37 cellular contexts compared by ENCODE assay signal in genomic region chr20:61915101-61915500, GRCh38.
"Had no signal": no experiment of that assay in that cellular context is flagged by ENCODE, and none has a peak within 500 bp of the region (broad histone marks: within the 10 kb centered on the region; RNA-seq: fewer than 3 reads in every experiment).

No MANE protein-coding gene starts in this region.

- H3K27me3 ChIP-seq: adrenal gland, body of pancreas, brain microvascular endothelial cell, breast epithelium had no signal

- H3K27ac Mint-ChIP-seq: activated B cell treated with CpG ODN at 0.5 μM for 24 hours; activated CD4-positive, alpha-beta memory T cell treated with anti-CD3 and anti-CD28 coated beads for 36 hours; activated CD4-positive, alpha-beta T cell treated with anti-CD3 and anti-CD28 coated beads, Interleukin-2, amount 10 ng/mL, durations not matched to agents 24 days and 14 days; activated CD8-positive, alpha-beta T cell treated with anti-CD3 and anti-CD28 coated beads for 36 hours; activated naive CD4-positive, alpha-beta T cell treated with anti-CD3 and anti-CD28 coated beads for 36 hours; activated naive CD4-positive, alpha-beta T cell treated with anti-CD3 and anti-CD28 coated beads, Interleukin-2, amount 50 U/mL, for 72 hours; activated naive CD8-positive, alpha-beta T cell treated with anti-CD3 and anti-CD28 coated beads for 36 hours; activated T-cell treated with anti-CD3 and anti-CD28 coated beads, Interleukin-2, amount 50 U/mL, for 72 hours; activated T-helper 1 cell treated with anti-CD3 and anti-CD28 coated beads, Interleukin-12 subunit alpha, Interleukin-12 subunit beta, Interleukin-2, Interleukin-4 antibody, amounts not matched to agents 30 ng/mL and 10 ng/mL and 1 ng/mL, durations not matched to agents 14 hours and 24 hours and 36 hours; activated T-helper 17 cell treated with anti-CD3 and anti-CD28 coated beads, Interleukin-2, amount 50 U/mL, for 72 hours; T-helper 1 cell treated with Interleukin-12 subunit alpha and Interleukin-12 subunit beta and Interleukin-4 antibody, amounts not matched to agents 30 μg/mL and 1 μg/mL, for 36 hours; T-helper 2 cell treated with Interferon-gamma antibody and Interleukin-4, amounts not matched to agents 5 μg/mL and 100 μg/mL, for 36 hours had no signal

- H3K27ac ChIP-seq: adrenal gland, body of pancreas, brain microvascular endothelial cell, breast epithelium, VCaP had no signal

- H3K4me1 ChIP-seq: adrenal gland, body of pancreas, breast epithelium had no signal

- H3K27me3 Mint-ChIP-seq: activated naive CD8-positive, alpha-beta T cell treated with anti-CD3 and anti-CD28 coated beads for 36 hours had no signal

- H3K9me3 Mint-ChIP-seq: activated B cell treated with CpG ODN at 0.5 μM for 24 hours; activated CD4-positive, alpha-beta memory T cell treated with anti-CD3 and anti-CD28 coated beads for 36 hours; activated CD4-positive, alpha-beta T cell treated with anti-CD3 and anti-CD28 coated beads, Interleukin-2, amount 10 ng/mL, durations not matched to agents 24 days and 14 days; activated CD8-positive, alpha-beta T cell treated with anti-CD3 and anti-CD28 coated beads for 36 hours; activated naive CD4-positive, alpha-beta T cell treated with anti-CD3 and anti-CD28 coated beads for 36 hours; activated naive CD4-positive, alpha-beta T cell treated with anti-CD3 and anti-CD28 coated beads, Interleukin-2, amount 50 U/mL, for 72 hours; activated naive CD8-positive, alpha-beta T cell treated with anti-CD3 and anti-CD28 coated beads for 36 hours; activated T-cell treated with anti-CD3 and anti-CD28 coated beads, Interleukin-2, amount 50 U/mL, for 4 hours; activated T-cell treated with anti-CD3 and anti-CD28 coated beads, Interleukin-2, amount 50 U/mL, for 72 hours; activated T-helper 1 cell treated with anti-CD3 and anti-CD28 coated beads, Interleukin-12 subunit alpha, Interleukin-12 subunit beta, Interleukin-2, Interleukin-4 antibody, amounts not matched to agents 30 ng/mL and 10 ng/mL and 1 ng/mL, durations not matched to agents 14 hours and 24 hours and 36 hours; activated T-helper 17 cell treated with anti-CD3 and anti-CD28 coated beads, Interleukin-2, amount 50 U/mL, for 72 hours; central memory CD8-positive, alpha-beta T cell; T-helper 1 cell treated with Interleukin-12 subunit alpha and Interleukin-12 subunit beta and Interleukin-4 antibody, amounts not matched to agents 30 μg/mL and 1 μg/mL, for 36 hours; T-helper 2 cell treated with Interferon-gamma antibody and Interleukin-4, amounts not matched to agents 5 μg/mL and 100 μg/mL, for 36 hours had no signal

- H3K4me3 Mint-ChIP-seq: activated B cell treated with CpG ODN at 0.5 μM for 24 hours; activated CD4-positive, alpha-beta memory T cell treated with anti-CD3 and anti-CD28 coated beads for 36 hours; activated CD4-positive, alpha-beta T cell treated with anti-CD3 and anti-CD28 coated beads, Interleukin-2, amount 10 ng/mL, durations not matched to agents 24 days and 14 days; activated CD8-positive, alpha-beta T cell treated with anti-CD3 and anti-CD28 coated beads for 36 hours; activated naive CD4-positive, alpha-beta T cell treated with anti-CD3 and anti-CD28 coated beads for 36 hours; activated naive CD8-positive, alpha-beta T cell treated with anti-CD3 and anti-CD28 coated beads for 36 hours; activated T-cell treated with anti-CD3 and anti-CD28 coated beads, Interleukin-2, amount 50 U/mL, for 4 hours; activated T-cell treated with anti-CD3 and anti-CD28 coated beads, Interleukin-2, amount 50 U/mL, for 72 hours; activated T-helper 1 cell treated with anti-CD3 and anti-CD28 coated beads, Interleukin-12 subunit alpha, Interleukin-12 subunit beta, Interleukin-2, Interleukin-4 antibody, amounts not matched to agents 30 ng/mL and 10 ng/mL and 1 ng/mL, durations not matched to agents 14 hours and 24 hours and 36 hours; activated T-helper 17 cell treated with anti-CD3 and anti-CD28 coated beads, Interleukin-2, amount 50 U/mL, for 72 hours; central memory CD8-positive, alpha-beta T cell; T-helper 1 cell treated with Interleukin-12 subunit alpha and Interleukin-12 subunit beta and Interleukin-4 antibody, amounts not matched to agents 30 μg/mL and 1 μg/mL, for 36 hours; T-helper 2 cell treated with Interferon-gamma antibody and Interleukin-4, amounts not matched to agents 5 μg/mL and 100 μg/mL, for 36 hours had no signal

- ATAC-seq: activated CD8-positive, alpha-beta T cell treated with anti-CD3 and anti-CD28 coated beads for 36 hours; activated naive CD4-positive, alpha-beta T cell treated with anti-CD3 and anti-CD28 coated beads, Interleukin-2, amount 50 U/mL, for 72 hours; activated T-cell treated with anti-CD3 and anti-CD28 coated beads, Interleukin-2, amount 50 U/mL, for 4 hours; activated T-cell treated with anti-CD3 and anti-CD28 coated beads, Interleukin-2, amount 50 U/mL, for 72 hours; activated T-helper 17 cell treated with anti-CD3 and anti-CD28 coated beads, Interleukin-2, amount 50 U/mL, for 72 hours; body of pancreas had no signal

- H3K36me3 Mint-ChIP-seq: activated CD4-positive, alpha-beta memory T cell treated with anti-CD3 and anti-CD28 coated beads for 36 hours; activated naive CD4-positive, alpha-beta T cell treated with anti-CD3 and anti-CD28 coated beads, Interleukin-2, amount 50 U/mL, for 72 hours; activated naive CD8-positive, alpha-beta T cell treated with anti-CD3 and anti-CD28 coated beads for 36 hours had no signal

- H3K9me3 ChIP-seq: adrenal gland, body of pancreas had no signal

- H3K4me1 Mint-ChIP-seq: activated T-helper 17 cell treated with anti-CD3 and anti-CD28 coated beads, Interleukin-2, amount 50 U/mL, for 72 hours; central memory CD8-positive, alpha-beta T cell had no signal

- DNase-seq: activated B cell treated with CpG ODN at 0.5 μM for 24 hours; activated CD4-positive, alpha-beta memory T cell treated with anti-CD3 and anti-CD28 coated beads for 36 hours; activated CD4-positive, alpha-beta T cell treated with anti-CD3 and anti-CD28 coated beads for 4 hours; activated CD4-positive, alpha-beta T cell treated with anti-CD3 and anti-CD28 coated beads, Interleukin-2, amount 10 ng/mL, durations not matched to agents 24 days and 14 days; activated CD4-positive, alpha-beta T cell treated with anti-CD3 and anti-CD28 coated beads, Interleukin-2, amount 50 U/mL, for 1 hour; activated CD4-positive, alpha-beta T cell treated with anti-CD3 and anti-CD28 coated beads, Interleukin-2, amount 50 U/mL, for 4 hours; activated CD4-positive, CD25-positive, alpha-beta regulatory T cell treated with anti-CD3 and anti-CD28 coated beads, Interleukin-2, amount 50 U/mL, for 72 hours; activated CD8-positive, alpha-beta memory T cell treated with anti-CD3 and anti-CD28 coated beads, Interleukin-2, amount 50 U/mL, for 4 hours; activated CD8-positive, alpha-beta T cell treated with anti-CD3 and anti-CD28 coated beads for 36 hours; activated effector memory CD4-positive, alpha-beta T cell treated with anti-CD3 and anti-CD28 coated beads, Interleukin-2, amount 50 U/mL, for 16 hours; activated gamma-delta T cell treated with Interleukin-2 at 50 U/mL for 16 hours; activated naive CD4-positive, alpha-beta T cell; activated naive CD4-positive, alpha-beta T cell treated with anti-CD3 and anti-CD28 coated beads for 36 hours; activated naive CD4-positive, alpha-beta T cell treated with anti-CD3 and anti-CD28 coated beads, Interleukin-2, amount 50 U/mL, for 16 hours; activated naive CD8-positive, alpha-beta T cell treated with anti-CD3 and anti-CD28 coated beads for 36 hours; activated T-cell treated with anti-CD3 and anti-CD28 coated beads for 4 hours; activated T-cell treated with anti-CD3 and anti-CD28 coated beads, Interleukin-2, amount 50 U/mL, for 1 hour; activated T-cell treated with anti-CD3 and anti-CD28 coated beads, Interleukin-2, amount 50 U/mL, for 4 hours; activated T-cell treated with anti-CD3 and anti-CD28 coated beads, Interleukin-2, amount 50 U/mL, for 72 hours; adrenal gland; amniotic stem cell; aorta; body of pancreas; brain microvascular endothelial cell; caudate nucleus; cerebellar nuclear complex; T-helper 1 cell; T-helper 2 cell; T-helper 9 cell had no signal

- H3K4me3 ChIP-seq: adrenal gland, body of pancreas, breast epithelium had no signal

- H3K36me3 ChIP-seq: adrenal gland, brain microvascular endothelial cell, breast epithelium had no signal
